Comparison of ENCODE assay signal across 1 cellular context in the genomic region with DNA sequence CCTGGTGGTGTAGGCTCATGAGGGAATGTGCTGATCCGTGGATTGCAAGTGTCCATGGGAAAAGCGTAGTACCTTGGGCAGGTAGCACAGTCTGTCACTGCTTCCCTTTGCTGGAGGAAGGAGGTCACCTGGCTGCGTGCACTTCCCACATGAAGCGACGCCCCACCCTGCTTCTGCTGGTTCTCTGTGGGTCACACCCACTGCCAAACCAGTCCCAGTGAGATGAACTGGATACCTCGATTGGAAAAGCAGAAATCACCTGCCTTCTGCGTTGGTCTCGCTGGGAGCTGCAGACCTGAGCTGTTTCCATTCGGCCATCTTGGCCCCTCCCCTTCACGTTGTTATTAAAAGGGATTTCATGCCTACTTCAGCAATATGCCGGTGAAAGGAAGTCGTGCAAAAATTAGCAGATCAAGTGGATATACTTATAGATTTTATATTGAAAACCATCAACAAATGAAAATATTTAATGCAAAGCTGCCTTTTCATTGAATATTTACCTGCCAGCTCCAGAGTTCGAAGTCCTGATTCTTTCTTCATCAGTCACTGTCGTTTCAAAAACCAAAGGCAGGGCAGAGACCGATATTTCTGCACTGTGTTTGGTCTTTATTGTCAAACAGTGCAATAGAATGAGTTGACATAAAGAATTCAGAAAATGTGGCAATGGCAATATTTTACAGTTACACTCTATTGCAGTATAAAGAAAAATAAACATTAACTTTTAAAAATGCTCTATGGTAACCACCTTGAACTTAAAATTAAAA.
TF ChIP-seq lines count a peak whose summit lies in the region.

No MANE protein-coding gene starts in this region.

TF ChIP-seq in GM23338, 12 proteins besides CTCF, POLR2A, EP300 and RAD21 (continued from another document):
- TF ChIP-seq, protein P1, sequence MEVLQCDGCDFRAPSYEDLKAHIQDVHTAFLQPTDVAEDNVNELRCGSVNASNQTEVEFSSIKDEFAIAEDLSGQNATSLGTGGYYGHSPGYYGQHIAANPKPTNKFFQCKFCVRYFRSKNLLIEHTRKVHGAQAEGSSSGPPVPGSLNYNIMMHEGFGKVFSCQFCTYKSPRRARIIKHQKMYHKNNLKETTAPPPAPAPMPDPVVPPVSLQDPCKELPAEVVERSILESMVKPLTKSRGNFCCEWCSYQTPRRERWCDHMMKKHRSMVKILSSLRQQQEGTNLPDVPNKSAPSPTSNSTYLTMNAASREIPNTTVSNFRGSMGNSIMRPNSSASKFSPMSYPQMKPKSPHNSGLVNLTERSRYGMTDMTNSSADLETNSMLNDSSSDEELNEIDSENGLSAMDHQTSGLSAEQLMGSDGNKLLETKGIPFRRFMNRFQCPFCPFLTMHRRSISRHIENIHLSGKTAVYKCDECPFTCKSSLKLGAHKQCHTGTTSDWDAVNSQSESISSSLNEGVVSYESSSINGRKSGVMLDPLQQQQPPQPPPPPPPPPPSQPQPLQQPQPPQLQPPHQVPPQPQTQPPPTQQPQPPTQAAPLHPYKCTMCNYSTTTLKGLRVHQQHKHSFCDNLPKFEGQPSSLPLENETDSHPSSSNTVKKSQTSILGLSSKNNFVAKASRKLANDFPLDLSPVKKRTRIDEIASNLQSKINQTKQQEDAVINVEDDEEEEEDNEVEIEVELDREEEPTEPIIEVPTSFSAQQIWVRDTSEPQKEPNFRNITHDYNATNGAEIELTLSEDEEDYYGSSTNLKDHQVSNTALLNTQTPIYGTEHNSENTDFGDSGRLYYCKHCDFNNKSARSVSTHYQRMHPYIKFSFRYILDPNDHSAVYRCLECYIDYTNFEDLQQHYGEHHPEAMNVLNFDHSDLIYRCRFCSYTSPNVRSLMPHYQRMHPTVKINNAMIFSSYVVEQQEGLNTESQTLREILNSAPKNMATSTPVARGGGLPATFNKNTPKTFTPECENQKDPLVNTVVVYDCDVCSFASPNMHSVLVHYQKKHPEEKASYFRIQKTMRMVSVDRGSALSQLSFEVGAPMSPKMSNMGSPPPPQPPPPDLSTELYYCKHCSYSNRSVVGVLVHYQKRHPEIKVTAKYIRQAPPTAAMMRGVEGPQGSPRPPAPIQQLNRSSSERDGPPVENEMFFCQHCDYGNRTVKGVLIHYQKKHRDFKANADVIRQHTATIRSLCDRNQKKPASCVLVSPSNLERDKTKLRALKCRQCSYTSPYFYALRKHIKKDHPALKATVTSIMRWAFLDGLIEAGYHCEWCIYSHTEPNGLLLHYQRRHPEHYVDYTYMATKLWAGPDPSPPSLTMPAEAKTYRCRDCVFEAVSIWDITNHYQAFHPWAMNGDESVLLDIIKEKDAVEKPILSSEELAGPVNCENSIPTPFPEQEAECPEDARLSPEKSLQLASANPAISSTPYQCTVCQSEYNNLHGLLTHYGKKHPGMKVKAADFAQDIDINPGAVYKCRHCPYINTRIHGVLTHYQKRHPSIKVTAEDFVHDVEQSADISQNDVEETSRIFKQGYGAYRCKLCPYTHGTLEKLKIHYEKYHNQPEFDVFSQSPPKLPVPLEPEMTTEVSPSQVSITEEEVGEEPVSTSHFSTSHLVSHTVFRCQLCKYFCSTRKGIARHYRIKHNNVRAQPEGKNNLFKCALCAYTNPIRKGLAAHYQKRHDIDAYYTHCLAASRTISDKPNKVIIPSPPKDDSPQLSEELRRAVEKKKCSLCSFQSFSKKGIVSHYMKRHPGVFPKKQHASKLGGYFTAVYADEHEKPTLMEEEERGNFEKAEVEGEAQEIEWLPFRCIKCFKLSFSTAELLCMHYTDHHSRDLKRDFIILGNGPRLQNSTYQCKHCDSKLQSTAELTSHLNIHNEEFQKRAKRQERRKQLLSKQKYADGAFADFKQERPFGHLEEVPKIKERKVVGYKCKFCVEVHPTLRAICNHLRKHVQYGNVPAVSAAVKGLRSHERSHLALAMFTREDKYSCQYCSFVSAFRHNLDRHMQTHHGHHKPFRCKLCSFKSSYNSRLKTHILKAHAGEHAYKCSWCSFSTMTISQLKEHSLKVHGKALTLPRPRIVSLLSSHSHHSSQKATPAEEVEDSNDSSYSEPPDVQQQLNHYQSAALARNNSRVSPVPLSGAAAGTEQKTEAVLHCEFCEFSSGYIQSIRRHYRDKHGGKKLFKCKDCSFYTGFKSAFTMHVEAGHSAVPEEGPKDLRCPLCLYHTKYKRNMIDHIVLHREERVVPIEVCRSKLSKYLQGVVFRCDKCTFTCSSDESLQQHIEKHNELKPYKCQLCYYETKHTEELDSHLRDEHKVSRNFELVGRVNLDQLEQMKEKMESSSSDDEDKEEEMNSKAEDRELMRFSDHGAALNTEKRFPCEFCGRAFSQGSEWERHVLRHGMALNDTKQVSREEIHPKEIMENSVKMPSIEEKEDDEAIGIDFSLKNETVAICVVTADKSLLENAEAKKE (CRISPR knock-in tag; IDR thresholded peaks at IDR 0.05): no peak
